In genomic region chr6:31738048-31738979, GRCh38 we compare ENCODE assay signal across 8 cellular contexts.
DNase-seq lines count a peak whose midpoint lies in the region; ATAC-seq and TF ChIP-seq lines count a peak whose summit lies in the region.

No MANE protein-coding gene starts in this region.

- ATAC-seq in GM18907 (IDR thresholded peaks at IDR 0.05; ENCODE audit: unreplicated experiment) = no peak

- H3K4me3 ChIP-seq in GM06990 (replicated peaks; ENCODE audit: low read depth, low read length) (peak overlapping the region; percentile 45), astrocyte of the cerebellum (ENCODE audit: low read depth, low read length) (peak overlapping the region; percentile 5)

- peaks cover 12% of the 10 kb centered on the region for H3K36me3 ChIP-seq in GM06990 (ENCODE audit: control insufficient read depth, insufficient read depth, low read length)

- in situ Hi-C loops in astrocyte of the cerebellum (cut with HindIII; ENCODE audit: low sequenced_read_pairs) = no loop called here

- no peaks in the 10 kb centered on the region for H3K27me3 ChIP-seq in GM06990 (replicated peaks; ENCODE audit: control insufficient read depth, insufficient read depth, low read length)

- DNase-seq in GM06990 (ENCODE audit: extremely low read depth, insufficient read length) = peak; percentile 47
- DNase-seq in Kasumi-1 (lab: John Stamatoyannopoulos, UW) = peak; percentile 99
- peak; percentile 98 for DNase-seq in SKM-1 (lab: John Stamatoyannopoulos, UW; ENCODE audit: unreplicated experiment)
- peak; percentile 65 for DNase-seq in astrocyte of the cerebellum (ENCODE audit: low read depth)
- DNase-seq in iris pigment epithelial cell (ENCODE audit: low read depth) = peak; percentile 94
- DNase-seq in stimulated activated CD4-positive, alpha-beta T cell treated with anti-CD3 and anti-CD28 coated beads, Interleukin-1b, Interleukin-23, amount 100 ng/mL, for 48 hours = peak; percentile 48
- no peak for DNase-seq in islet precursor cell

- TF ChIP-seq CTCF in GM06990 (IDR thresholded peaks at IDR 0.05; ENCODE audit: insufficient read depth, low read length, poor library complexity, severe bottlenecking) (peak; percentile 43), astrocyte of the cerebellum (IDR thresholded peaks at IDR 0.05; ENCODE audit: low read depth, low read length, missing control alignments) (peak; percentile 30)
